In genomic region chr20:64328595-64329250, GRCh38 we compare ENCODE assay signal across 7 cellular contexts.
A peak's percentile ranks its signal among the peaks of the same experiment; 100 is the strongest.
DNase-seq lines count a peak whose midpoint lies in the region; TF ChIP-seq lines count a peak whose summit lies in the region.
"Not testable (repeated sequence)": the region's sequence is repeated elsewhere in the genome, so short reads cannot be mapped to it uniquely, and the experiment has no call there.

No MANE protein-coding gene starts in this region.

- H3K4me3 ChIP-seq in iPS-15b (ENCODE audit: low read depth, low read length) (peak overlapping the region; percentile 13), smooth muscle cell (peak overlapping the region; percentile 45)

- H3K9me3 Mint-ChIP-seq in activated naive CD4-positive, alpha-beta T cell treated with anti-CD3 and anti-CD28 coated beads, Interleukin-2, amount 50 U/mL, for 24 hours = peaks cover 21% of the 10 kb centered on the region
- H3K9me3 Mint-ChIP-seq in nephron progenitor cell = peaks cover 26% of the 10 kb centered on the region

- not testable (repeated sequence) for H4K20me1 ChIP-seq in smooth muscle cell (ENCODE audit: low read depth)

- WGBS in smooth muscle cell (ENCODE audit: low lambda C conversion rate) = 26% methylated on average over 9 of the region's 9 CpGs

- peak overlapping the region; percentile 67 for H3K27ac ChIP-seq in cingulate gyrus (ENCODE audit: low read depth, low read length)
- peak overlapping the region; percentile 90 for H3K27ac ChIP-seq in smooth muscle cell (ENCODE audit: low read depth)

- H3K9me3 ChIP-seq in iPS-15b (ENCODE audit: control insufficient read depth, insufficient read depth, low read length); smooth muscle cell (replicated peaks; ENCODE audit: low read depth): not testable (repeated sequence)

- H3K27ac Mint-ChIP-seq in activated naive CD4-positive, alpha-beta T cell treated with anti-CD3 and anti-CD28 coated beads, Interleukin-2, amount 50 U/mL, for 24 hours = peak overlapping the region; percentile 41
- H3K27ac Mint-ChIP-seq in nephron progenitor cell = not testable (repeated sequence)

- not testable (repeated sequence) for TF ChIP-seq CTCF in nephron progenitor cell (IDR thresholded peaks at IDR 0.05); smooth muscle cell (IDR thresholded peaks at IDR 0.05; ENCODE audit: borderline replicate concordance, insufficient read depth, poor library complexity, severe bottlenecking)

- H3K27me3 ChIP-seq in iPS-15b (ENCODE audit: control insufficient read depth, insufficient read depth, low read length) = peaks cover 29% of the 10 kb centered on the region
- H3K27me3 ChIP-seq in smooth muscle cell (ENCODE audit: low read depth) = not testable (repeated sequence)

- not testable (repeated sequence) for H3F3A ChIP-seq in smooth muscle cell (ENCODE audit: low read depth)

- H3K36me3 ChIP-seq in iPS-15b (ENCODE audit: control insufficient read depth, insufficient read depth, low read length); smooth muscle cell (ENCODE audit: low read depth): not testable (repeated sequence)

- peak; percentile 6 for DNase-seq in H4 (ENCODE audit: low spot score)
- DNase-seq in NCI-H1417 (lab: John Stamatoyannopoulos, UW) = peak in 2 of 3 experiments; percentile 12 to 23
- DNase-seq in nephron progenitor cell; smooth muscle cell (lab: John Stamatoyannopoulos, UW; ENCODE audit: unreplicated experiment): not testable (repeated sequence)

- H3K36me3 Mint-ChIP-seq in activated naive CD4-positive, alpha-beta T cell treated with anti-CD3 and anti-CD28 coated beads, Interleukin-2, amount 50 U/mL, for 24 hours; nephron progenitor cell (ENCODE audit: low read depth): not testable (repeated sequence)

- not testable (repeated sequence) for H2AFZ ChIP-seq in smooth muscle cell (ENCODE audit: low read depth)

- peaks cover 12% of the 10 kb centered on the region for H3K4me1 Mint-ChIP-seq in activated naive CD4-positive, alpha-beta T cell treated with anti-CD3 and anti-CD28 coated beads, Interleukin-2, amount 50 U/mL, for 24 hours
- peaks cover 10% of the 10 kb centered on the region for H3K4me1 Mint-ChIP-seq in nephron progenitor cell

- peak overlapping the region; percentile 89 for H3K4me2 ChIP-seq in smooth muscle cell

- not testable (repeated sequence) for H3K4me1 ChIP-seq in iPS-15b (ENCODE audit: control insufficient read depth, insufficient read depth, low read length); smooth muscle cell (ENCODE audit: low read depth)

- H3K9ac ChIP-seq in iPS-15b (ENCODE audit: low read depth, low read length) = not testable (repeated sequence)
- H3K9ac ChIP-seq in smooth muscle cell (ENCODE audit: low read depth) = peak overlapping the region; percentile 78

- not testable (repeated sequence) for H3K79me2 ChIP-seq in smooth muscle cell (ENCODE audit: low read depth)

- peaks cover 37% of the 10 kb centered on the region for H3K27me3 Mint-ChIP-seq in activated naive CD4-positive, alpha-beta T cell treated with anti-CD3 and anti-CD28 coated beads, Interleukin-2, amount 50 U/mL, for 24 hours
- peaks cover 64% of the 10 kb centered on the region for H3K27me3 Mint-ChIP-seq in nephron progenitor cell (ENCODE audit: low read depth, poor library complexity)

- peak overlapping the region; percentile 50 for H3K4me3 Mint-ChIP-seq in activated naive CD4-positive, alpha-beta T cell treated with anti-CD3 and anti-CD28 coated beads, Interleukin-2, amount 50 U/mL, for 24 hours
- peak overlapping the region; percentile 74 for H3K4me3 Mint-ChIP-seq in nephron progenitor cell
